In genomic region chr2:205654878-205655601, GRCh38 we compare ENCODE assay signal across 14 cellular contexts. TPM values are rescaled to one million over a fixed set of nuclear protein-coding genes. Genes with fewer than 3 reads are reported as not detected.
A peak's percentile ranks its signal among the peaks of the same experiment; 100 is the strongest.
DNase-seq lines count a peak whose midpoint lies in the region; ATAC-seq, FAIRE-seq and TF ChIP-seq lines count a peak whose summit lies in the region.
"Had no signal": no experiment of that assay in that cellular context is flagged by ENCODE, and none has a peak within 500 bp of the region (broad histone marks: within the 10 kb centered on the region; RNA-seq: fewer than 3 reads in every experiment).

No MANE protein-coding gene starts in this region.

- H3K9me3 ChIP-seq in mesodermal cell (ENCODE audit: control insufficient read depth, low read length) (no peaks in the 10 kb centered on the region), heart right ventricle (no peaks in the 10 kb centered on the region)
- H3K9me3 ChIP-seq: right lobe of liver had no signal

- ATAC-seq in heart right ventricle: no peak
- ATAC-seq: naive thymus-derived CD8-positive, alpha-beta T cell; right lobe of liver had no signal

- H3K4me1 ChIP-seq in mesodermal cell (ENCODE audit: control insufficient read depth, insufficient read depth, low read length, poor library complexity, severe bottlenecking) (peaks cover 34% of the 10 kb centered on the region), heart right ventricle (peaks cover 0 to 13% (median 0%) of the 10 kb centered on the region in 9 donors)
- H3K4me1 ChIP-seq: right lobe of liver had no signal

- peaks cover 0 to 3% (median 0%) of the 10 kb centered on the region in 7 donors for H3K27me3 ChIP-seq in heart right ventricle
- H3K27me3 ChIP-seq: right lobe of liver had no signal

- H3K27ac ChIP-seq in mesodermal cell (ENCODE audit: low read depth, low read length, severe bottlenecking) (peak overlapping the region; percentile 78), heart right ventricle (no peak overlapping the region)
- H3K27ac ChIP-seq: epithelial cell of prostate, right lobe of liver had no signal

- H3K36me3 ChIP-seq in mesodermal cell (ENCODE audit: control insufficient read depth, insufficient read depth, low read length): no peaks in the 10 kb centered on the region
- H3K36me3 ChIP-seq in heart right ventricle: no peaks in the 10 kb centered on the region
- H3K36me3 ChIP-seq: right lobe of liver had no signal

- WGBS in mesodermal cell (ENCODE audit: insufficient coverage in 2 of 2), 2 experiments: 91 to 93% methylated on average over 7 of the region's 10 CpGs
- WGBS in heart right ventricle, 2 donors: 93 to 94% methylated on average over 10 of the region's 10 CpGs

- intact Hi-C loops in heart right ventricle (cut with DNase I): no loop called here

- no peak for TF ChIP-seq CTCF in heart right ventricle (IDR thresholded peaks at IDR 0.05)

- FAIRE-seq in RCC 7860 (lab: Jason Lieb, UNC): no peak
- FAIRE-seq: islet of Langerhans had no signal

- DNase-seq in Daoy (ENCODE audit: low read depth): peak; percentile 49
- DNase-seq in RCC 7860 (ENCODE audit: low spot score): peak; percentile 64
- DNase-seq in dedifferentiated amniotic fluid mesenchymal stem cell (ENCODE audit: extremely low spot score): peak; percentile 15
- no peak for DNase-seq in RPMI8226
- DNase-seq in HT-29 (ENCODE audit: low spot score): no peak
- DNase-seq in heart right ventricle: no peak
- DNase-seq in GDM1 (lab: John Stamatoyannopoulos, UW): no peak
- DNase-seq: activated CD4-positive, alpha-beta T cell treated with anti-CD3 and anti-CD28 coated beads, Interleukin-2, amount 10 ng/mL, durations not matched to agents 7 days and 5 days; naive thymus-derived CD8-positive, alpha-beta T cell; NCI-H2227 treated with DMSO at 0.1 percent for 48 hours; right lobe of liver had no signal

- H3K4me3 ChIP-seq in mesodermal cell (ENCODE audit: extremely low read depth, insufficient read depth, low read length, poor library complexity, severe bottlenecking): no peak overlapping the region
- H3K4me3 ChIP-seq in heart right ventricle: no peak overlapping the region
- H3K4me3 ChIP-seq: right lobe of liver had no signal

RNA-seq across cellular contexts. Expression of gene NRP2, which starts 27.3 kb away (rescaled TPM):
- 108 and 115 TPM in 2 replicates for total RNA-seq in Daoy (2014; rRNA removed; shearing (Covaris generic))
- 195 TPM for polyA plus RNA-seq in mesodermal cell (2013, experiment 1 of 2)
- polyA plus RNA-seq in mesodermal cell (2013, experiment 2 of 2): 172 TPM
- 1.1 and 1.2 TPM in 2 replicates for total RNA-seq in HT-29 (2014; rRNA removed; shearing (Covaris generic))
- total RNA-seq in heart right ventricle: 10 to 100 TPM in 5 of 10 donors, 1 to 10 TPM in 5; 4.7 to 29.4 (median 9.9) TPM
- 1 to 10 TPM; 2.5 to 2.7 TPM for polyA plus RNA-seq in heart right ventricle
- polyA plus RNA-seq: naive thymus-derived CD8-positive, alpha-beta T cell had no signal

Comparison
In these comparisons a context has a peak if more than half of its experiments do, and no peak if none do; other contexts are left out.
1. DNase-seq: peak in Daoy (single experiment), RCC 7860 (single experiment) and dedifferentiated amniotic fluid mesenchymal stem cell (single experiment); none in RPMI8226 (single experiment), HT-29 (single experiment), heart right ventricle (0 of 2) and GDM1 (single experiment).